In the genomic region with DNA sequence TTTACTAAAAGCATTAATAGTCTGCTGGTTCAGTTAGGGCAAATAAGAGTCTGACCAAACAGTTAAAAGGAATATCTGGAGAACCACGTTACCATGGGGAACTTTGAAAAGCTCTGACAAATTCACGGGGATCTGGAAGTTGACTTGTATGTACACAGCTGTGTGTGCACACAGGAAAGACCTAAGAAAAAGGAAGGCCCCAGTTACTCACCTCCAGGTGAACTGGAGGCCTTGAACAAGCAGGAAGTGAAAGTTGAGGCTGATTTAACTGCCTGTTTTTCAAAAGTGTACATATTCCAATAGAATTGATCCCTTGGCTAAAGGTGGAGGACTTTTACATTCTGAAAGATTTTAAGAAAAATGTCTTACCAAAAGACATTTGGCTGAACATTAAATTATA, we compare ENCODE assay signal across 1 cellular context.
A peak's percentile ranks its signal among the peaks of the same experiment; 100 is the strongest.
TF ChIP-seq lines count a peak whose summit lies in the region.

No MANE protein-coding gene starts in this region.

TF ChIP-seq in GM12878, 131 proteins besides CTCF, POLR2A, EP300 and RAD21 (continued from another document):
- no peak for TF ChIP-seq CUX1 (IDR thresholded peaks at IDR 0.05; ENCODE audit: insufficient replicate concordance, low read depth, low read length)
- TF ChIP-seq SPI1 (IDR thresholded peaks at IDR 0.05; ENCODE audit: borderline replicate concordance, insufficient read depth, low read depth, low read length): peak; percentile 69
- TF ChIP-seq NR2F1 (conservative IDR thresholded peaks at IDR 0.05): no peak
- no peak for TF ChIP-seq POU2F2 (IDR thresholded peaks at IDR 0.05; ENCODE audit: borderline replicate concordance, low read depth, low read length)
- TF ChIP-seq NFXL1 (IDR thresholded peaks at IDR 0.05; ENCODE audit: borderline replicate concordance): no peak
- TF ChIP-seq FOS (IDR thresholded peaks at IDR 0.05; ENCODE audit: borderline replicate concordance, extremely low read depth, insufficient read length): no peak
